In the genomic region with DNA sequence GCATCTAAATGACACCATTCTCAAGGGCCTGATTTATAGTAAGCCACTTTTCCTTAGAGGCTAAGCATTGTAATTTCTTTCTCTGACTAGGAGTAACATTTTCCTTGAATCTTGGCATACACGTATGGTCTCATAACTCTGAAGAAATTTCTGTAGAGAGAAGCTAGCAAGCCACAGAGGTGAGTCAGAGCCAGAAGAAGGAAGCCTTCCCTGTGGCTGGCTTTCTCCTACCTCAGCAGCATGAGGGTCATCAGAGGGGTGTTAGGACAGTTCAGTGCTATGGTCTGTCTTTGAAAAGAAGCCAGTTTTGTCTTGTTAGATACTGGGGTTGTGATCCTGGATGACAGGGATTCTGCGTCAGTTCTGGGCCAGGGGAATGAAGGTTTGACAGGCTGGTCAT, we compare ENCODE assay signal across 8 cellular contexts. TPM values are rescaled to one million over a fixed set of nuclear protein-coding genes. Genes with fewer than 3 reads are reported as not detected.
A peak's percentile ranks its signal among the peaks of the same experiment; 100 is the strongest.
DNase-seq lines count a peak whose midpoint lies in the region; ATAC-seq and TF ChIP-seq lines count a peak whose summit lies in the region.

No MANE protein-coding gene starts in this region.

- H3K4me1 Mint-ChIP-seq in osteocyte (ENCODE audit: unreplicated experiment): peaks cover 49% of the 10 kb centered on the region
- peaks cover 34% of the 10 kb centered on the region for H3K4me1 Mint-ChIP-seq in stimulated activated memory B cell treated with anti-CD40 and anti-IgM and Interleukin-4, amounts not matched to agents 10 μg/mL and 1 μg/mL and 100 μg/mL, for 72 hours

- no peak for TF ChIP-seq CTCF in DOHH2 (IDR thresholded peaks at IDR 0.05; ENCODE audit: low read depth, low read length, poor library complexity, severe bottlenecking)
- TF ChIP-seq CTCF in coronary artery (IDR thresholded peaks at IDR 0.05): no peak
- no peak for TF ChIP-seq CTCF in osteocyte (IDR thresholded peaks at IDR 0.05)

- no peak overlapping the region for H3K27ac ChIP-seq in DOHH2 (ENCODE audit: low read depth, low read length)
- peak overlapping the region; percentile 31 to 85 for H3K27ac ChIP-seq in coronary artery

- ATAC-seq in stimulated activated memory B cell treated with anti-CD40 and anti-IgM and Interleukin-4, amounts not matched to agents 10 μg/mL and 1 μg/mL and 100 μg/mL, for 72 hours: no peak
- ATAC-seq in HG03565 (IDR thresholded peaks at IDR 0.05; ENCODE audit: unreplicated experiment): no peak

- no peaks in the 10 kb centered on the region for H3K27me3 Mint-ChIP-seq in osteocyte (ENCODE audit: unreplicated experiment)
- H3K27me3 Mint-ChIP-seq in stimulated activated memory B cell treated with anti-CD40 and anti-IgM and Interleukin-4, amounts not matched to agents 10 μg/mL and 1 μg/mL and 100 μg/mL, for 72 hours: no peaks in the 10 kb centered on the region

- H3K27ac Mint-ChIP-seq in osteocyte (ENCODE audit: unreplicated experiment): peak overlapping the region; percentile 21
- no peak overlapping the region for H3K27ac Mint-ChIP-seq in stimulated activated memory B cell treated with anti-CD40 and anti-IgM and Interleukin-4, amounts not matched to agents 10 μg/mL and 1 μg/mL and 100 μg/mL, for 72 hours

- peaks cover 51% of the 10 kb centered on the region for H3K4me1 ChIP-seq in DOHH2 (ENCODE audit: control insufficient read depth, low read length)

- no peaks in the 10 kb centered on the region for H3K9me3 ChIP-seq in DOHH2 (ENCODE audit: control insufficient read depth, insufficient read depth, low read length)

- H3K9me3 Mint-ChIP-seq in osteocyte (ENCODE audit: unreplicated experiment): no peaks in the 10 kb centered on the region
- no peaks in the 10 kb centered on the region for H3K9me3 Mint-ChIP-seq in stimulated activated memory B cell treated with anti-CD40 and anti-IgM and Interleukin-4, amounts not matched to agents 10 μg/mL and 1 μg/mL and 100 μg/mL, for 72 hours

- H3K27me3 ChIP-seq in DOHH2 (ENCODE audit: control insufficient read depth, low read length): no peaks in the 10 kb centered on the region

- H3K4me3 Mint-ChIP-seq in osteocyte (ENCODE audit: unreplicated experiment): no peak overlapping the region
- H3K4me3 Mint-ChIP-seq in stimulated activated memory B cell treated with anti-CD40 and anti-IgM and Interleukin-4, amounts not matched to agents 10 μg/mL and 1 μg/mL and 100 μg/mL, for 72 hours: no peak overlapping the region

- H3F3A ChIP-seq in DOHH2 (ENCODE audit: control insufficient read depth, insufficient read depth): no peaks in the 10 kb centered on the region; the same call in 1 of the 2 replicates

- H3K36me3 ChIP-seq in DOHH2 (ENCODE audit: control insufficient read depth, low read length): peaks cover 10% of the 10 kb centered on the region

- H4K20me1 ChIP-seq in DOHH2 (ENCODE audit: control insufficient read depth, insufficient read depth, low read depth, low read length): peaks cover 8% of the 10 kb centered on the region; the same call in 1 of the 2 replicates

- peak overlapping the region; percentile 0; the same call in 1 of the 2 replicates for H3K4me2 ChIP-seq in DOHH2 (ENCODE audit: low read length)

- H3K79me2 ChIP-seq in DOHH2 (ENCODE audit: control insufficient read depth, low read length): peaks cover 95% of the 10 kb centered on the region

- H3K4me3 ChIP-seq in DOHH2 (ENCODE audit: low read length) (no peak overlapping the region), coronary artery (no peak overlapping the region)

- no peaks in the 10 kb centered on the region for H3K9me2 ChIP-seq in DOHH2 (replicated peaks; ENCODE audit: control insufficient read depth, low read length)

- peaks cover 3% of the 10 kb centered on the region for H3K36me3 Mint-ChIP-seq in osteocyte (ENCODE audit: unreplicated experiment)
- H3K36me3 Mint-ChIP-seq in stimulated activated memory B cell treated with anti-CD40 and anti-IgM and Interleukin-4, amounts not matched to agents 10 μg/mL and 1 μg/mL and 100 μg/mL, for 72 hours: no peaks in the 10 kb centered on the region

- peak; percentile 7 for DNase-seq in OCI-M1 (lab: John Stamatoyannopoulos, UW)
- DNase-seq in coronary artery (ENCODE audit: low spot score): no peak
- no peak for DNase-seq in osteocyte (ENCODE audit: extremely low spot score, unreplicated experiment)
- DNase-seq in cerebellar cortex (ENCODE audit: low spot score): no peak
- no peak for DNase-seq in COLO829 (ENCODE audit: low spot score)

RNA-seq across cellular contexts. Expression of a gene that starts 3.2 kb away (rescaled TPM):
- 18.2 and 19.0 TPM in 2 replicates for total RNA-seq in osteocyte

RNA-seq across cellular contexts. Expression of a gene that starts 35.8 kb away (rescaled TPM):
- 23.9 and 26.6 TPM in 2 replicates for total RNA-seq in osteocyte
